32 cellular contexts compared by ENCODE assay signal in genomic region chr17:62741290-62741689, GRCh38.
DNase-seq lines count a peak whose midpoint lies in the region; ATAC-seq, FAIRE-seq and TF ChIP-seq lines count a peak whose summit lies in the region.
"Had no signal": no experiment of that assay in that cellular context is flagged by ENCODE, and none has a peak within 500 bp of the region (broad histone marks: within the 10 kb centered on the region; RNA-seq: fewer than 3 reads in every experiment).

No MANE protein-coding gene starts in this region.

- SMC1A ChIA-PET in GM12878 (lab: Charles Lee; ENCODE audit: uncharacterized antibody, unreplicated experiment): no interaction called here

- intact Hi-C loops in GM12878 (cut with micrococcal nuclease; ENCODE audit: unreplicated experiment) (no loop called here), right lobe of liver (cut with DNase I) (no loop called here)

- FAIRE-seq in GM18507 (lab: Jason Lieb, UNC): no peak
- no peak for FAIRE-seq in GM12878 (lab: Jason Lieb, UNC)
- FAIRE-seq: endothelial cell of umbilical vein, G401.6, H1 had no signal

- H3K79me2 ChIP-seq in GM12878 (ENCODE audit: control insufficient read depth, insufficient read depth, low read length): no peaks in the 10 kb centered on the region
- H3K79me2 ChIP-seq: hepatocyte had no signal

- ATAC-seq in GM19455 (IDR thresholded peaks at IDR 0.05; ENCODE audit: unreplicated experiment): peak; percentile 64
- ATAC-seq in HG02884 (IDR thresholded peaks at IDR 0.05; ENCODE audit: unreplicated experiment): peak; percentile 67
- peak; percentile 78 for ATAC-seq in GM12878
- ATAC-seq in right lobe of liver: no peak
- ATAC-seq: gastroesophageal sphincter, left colon had no signal

- H3K27me3 ChIP-seq in GM12878 (replicated peaks in 1 of 2; ENCODE audit: control insufficient read depth in 2 of 2, insufficient read depth in 2 of 2, low read length in 1 of 2) (no peaks in the 10 kb centered on the region; a peak in 1 of 4 replicates), right lobe of liver (no peaks in the 10 kb centered on the region)
- H3K27me3 ChIP-seq: brain microvascular endothelial cell, gastroesophageal sphincter, hepatocyte, neural progenitor cell, right atrium auricular region, spleen, upper lobe of left lung had no signal

- RAD21 ChIA-PET in GM12878 (lab: Charles Lee; ENCODE audit: unreplicated experiment): no interaction called here

- DNase-seq in GM18507 (ENCODE audit: extremely low spot score, insufficient read length, low read depth) (peak; percentile 30), GM12878 (ENCODE audit: low read depth, low spot score) (no peak), NCI-H524 treated with DMSO at 0.1 percent for 48 hours (lab: John Stamatoyannopoulos, UW) (no peak), right lobe of liver (no peak)
- DNase-seq in stimulated activated naive CD4-positive, alpha-beta T cell treated with Interleukin-2 at 50 U/mL for 16 hours (lab: John Stamatoyannopoulos, UW): no peak
- DNase-seq: activated CD4-positive, alpha-beta T cell treated with anti-CD3 and anti-CD28 coated beads for 48 hours; activated CD8-positive, alpha-beta memory T cell treated with anti-CD3 and anti-CD28 coated beads for 24 hours; activated naive CD4-positive, alpha-beta T cell treated with anti-CD3 and anti-CD28 coated beads for 36 hours; activated T-cell treated with anti-CD3 and anti-CD28 coated beads, Interleukin-2, amount 50 U/mL, for 24 hours; amniotic stem cell; brain microvascular endothelial cell; C1 segment of cervical spinal cord; COR-L47; immature natural killer cell; IMR-90; left colon; mesenchymal stem cell; NCI-H1694 treated with DMSO at 0.1 percent for 48 hours; NCI-H2171; NCI-H524; SHP77; spleen; upper lobe of left lung had no signal

- CTCF ChIA-PET in GM12878 (lab: Yijun Ruan, JAX): interaction anchor here (0.7 kb wide), 1 partner anchor 108 kb away, joined by 4 read pairs; no protein-coding TSS in a partner anchor

- H3K36me3 ChIP-seq in GM12878 (ENCODE audit: control insufficient read depth in 2 of 2, insufficient read depth in 2 of 2, low read length in 1 of 2) (no peaks in the 10 kb centered on the region), right lobe of liver (no peaks in the 10 kb centered on the region)
- H3K36me3 ChIP-seq: brain microvascular endothelial cell, gastroesophageal sphincter, neural progenitor cell, right atrium auricular region, spleen, upper lobe of left lung had no signal

- POLR2A ChIA-PET in GM12878 (lab: Charles Lee): no interaction called here

- 1% methylated on average over 4 of the region's 4 CpGs for WGBS in GM12878 (ENCODE audit: insufficient coverage, insufficient replicate concordance, low lambda C conversion rate, missing lambda C conversion rate)
- WGBS in right lobe of liver (ENCODE audit: insufficient coverage, low coverage, low lambda C conversion rate, missing lambda C conversion rate): 75% methylated on average over 4 of the region's 4 CpGs

- no peaks in the 10 kb centered on the region for H3K4me1 ChIP-seq in GM12878 (ENCODE audit: control insufficient read depth, insufficient read depth, low read length)
- no peaks in the 10 kb centered on the region for H3K4me1 ChIP-seq in right lobe of liver
- H3K4me1 ChIP-seq: gastroesophageal sphincter, neural progenitor cell, right atrium auricular region, spleen had no signal

- no peak overlapping the region for H3K9ac ChIP-seq in GM12878 (ENCODE audit: control insufficient read depth, insufficient read depth, low read length)
- H3K9ac ChIP-seq: neural progenitor cell had no signal

- no peak overlapping the region for H3K4me2 ChIP-seq in GM12878 (ENCODE audit: control insufficient read depth, insufficient read depth)
- H3K4me2 ChIP-seq: hepatocyte, neural progenitor cell had no signal

- no peak for TF ChIP-seq POLR2A in GM12878 (IDR thresholded peaks at IDR 0.05; ENCODE audit: low read depth, low read length)
- TF ChIP-seq POLR2A in right lobe of liver (IDR thresholded peaks at IDR 0.05): no peak

- in situ Hi-C loops in GM12878 (cut with MboI): no loop called here

- no TSS peak for BruUV-seq in GM12878 (replicated peaks; lab: Mats Ljungman, UMichigan)

- H3K4me3 ChIP-seq in GM12878 (no peak overlapping the region), right lobe of liver (no peak overlapping the region)
- H3K4me3 ChIP-seq: gastroesophageal sphincter, hepatocyte, neural progenitor cell, right atrium auricular region, spleen, upper lobe of left lung had no signal

- no peak overlapping the region for H2AFZ ChIP-seq in GM12878 (ENCODE audit: control insufficient read depth, low read depth, low read length)
- H2AFZ ChIP-seq: hepatocyte, neural progenitor cell had no signal

- H3K9me3 ChIP-seq in GM12878 (replicated peaks; ENCODE audit: control insufficient read depth, insufficient read depth, low read length) (no peaks in the 10 kb centered on the region), right lobe of liver (no peaks in the 10 kb centered on the region)
- H3K9me3 ChIP-seq: gastroesophageal sphincter, right atrium auricular region, spleen, upper lobe of left lung had no signal

- no peak for TF ChIP-seq EP300 in GM12878 (IDR thresholded peaks at IDR 0.05; ENCODE audit: borderline replicate concordance in 1 of 2, control insufficient read depth in 1 of 2, low read depth in 2 of 2, low read length in 2 of 2)

- H4K20me1 ChIP-seq in GM12878 (ENCODE audit: control insufficient read depth, insufficient read depth): no peaks in the 10 kb centered on the region

- TF ChIP-seq RAD21 in GM12878 (IDR thresholded peaks at IDR 0.05; ENCODE audit: insufficient read depth, low read depth, low read length): no peak

- H3K27ac ChIP-seq in GM12878 (ENCODE audit: control insufficient read depth, insufficient read depth) (no peak overlapping the region), right lobe of liver (no peak overlapping the region)
- H3K27ac ChIP-seq: brain microvascular endothelial cell, gastroesophageal sphincter, hepatocyte, neural progenitor cell, right atrium auricular region, spleen, upper lobe of left lung had no signal

- TF ChIP-seq CTCF in GM12878 (IDR thresholded peaks at IDR 0.05 in 2 of 3, conservative IDR thresholded peaks at IDR 0.05 in 1 of 3; ENCODE audit: control insufficient read depth in 2 of 3, extremely low read depth in 1 of 3, insufficient read depth in 1 of 3, low read depth in 3 of 3, low read length in 3 of 3) (no peak), right lobe of liver (IDR thresholded peaks at IDR 0.05) (no peak)

TF ChIP-seq in GM12878, 131 proteins besides CTCF, POLR2A, EP300 and RAD21 (continues in another document):
- TF ChIP-seq IKZF1 (conservative IDR thresholded peaks at IDR 0.05) (no peak), CREB1 (IDR thresholded peaks at IDR 0.05; ENCODE audit: low read depth) (peak; percentile 33; the same call in 1 of the 2 replicates), ASH2L (IDR thresholded peaks at IDR 0.05; ENCODE audit: borderline replicate concordance, low read depth) (no peak), NFXL1 (IDR thresholded peaks at IDR 0.05; ENCODE audit: borderline replicate concordance) (no peak), HCFC1 (IDR thresholded peaks at IDR 0.05; ENCODE audit: low read length) (no peak), CREM (IDR thresholded peaks at IDR 0.05; ENCODE audit: low read depth) (peak; percentile 49), SKIL (IDR thresholded peaks at IDR 0.05; ENCODE audit: low read depth, poor library complexity, severe bottlenecking) (peak; percentile 29), POLR2AphosphoS5 (IDR thresholded peaks at IDR 0.05; ENCODE audit: low read length) (no peak), E4F1 (IDR thresholded peaks at IDR 0.05; ENCODE audit: borderline replicate concordance, partially characterized antibody) (no peak), NFIC (IDR thresholded peaks at IDR 0.05; ENCODE audit: low read depth, low read length) (peak; percentile 35; the same call in 1 of the 2 replicates), JUNB (IDR thresholded peaks at IDR 0.05) (peak; percentile 89), JUND (IDR thresholded peaks at IDR 0.05; ENCODE audit: low read depth, low read length) (no peak), MTA2 (IDR thresholded peaks at IDR 0.05; ENCODE audit: low read depth) (no peak)

Comparison
In these comparisons a context has a peak if more than half of its experiments do, and no peak if none do; other contexts are left out.
1. ATAC-seq: peak in GM19455 (single experiment), HG02884 (single experiment) and GM12878 (single experiment); none in right lobe of liver (0 of 4).